In the genomic region with DNA sequence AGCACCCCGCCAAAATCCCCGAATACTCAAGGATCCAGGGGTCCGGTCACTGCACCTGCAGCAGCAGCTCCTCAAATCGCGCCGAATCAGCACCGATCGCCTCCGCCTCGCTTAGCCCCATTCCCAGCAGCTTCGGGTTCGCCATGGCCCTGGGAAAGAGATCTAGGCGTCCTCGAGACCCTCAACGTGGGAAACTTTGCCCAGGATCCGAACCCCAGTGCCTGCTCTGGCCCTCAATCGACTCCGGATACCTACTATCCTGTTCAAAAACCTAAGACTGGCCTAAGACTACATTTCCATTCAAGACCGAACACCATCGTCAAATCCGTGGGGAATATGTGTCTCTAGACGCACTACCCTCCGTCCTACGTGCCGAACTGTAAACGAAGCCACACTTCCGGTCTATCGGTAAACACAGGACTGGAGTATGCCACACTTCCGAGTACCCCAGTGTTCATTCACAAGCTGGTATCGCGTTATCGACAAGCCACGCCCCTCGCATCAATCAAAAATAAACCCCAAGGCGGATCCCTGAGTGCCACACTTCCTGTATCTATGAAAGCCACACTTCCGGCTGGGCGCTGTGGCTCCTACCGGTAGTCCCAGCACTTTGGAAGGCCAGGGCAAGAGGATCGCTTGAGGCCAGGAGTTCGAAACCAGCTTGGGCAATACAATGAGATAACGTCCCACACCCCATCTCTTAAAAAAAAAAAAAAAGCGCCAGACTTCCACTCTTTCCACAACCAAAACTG, we compare ENCODE assay signal across 1 cellular context.
A peak's percentile ranks its signal among the peaks of the same experiment; 100 is the strongest.
TF ChIP-seq lines count a peak whose summit lies in the region.

TSS of gene PIH1D1 (minus strand) at position 385 of the 752 bp plus-strand sequence. CDS start at position 145, 240 bp downstream.

TF ChIP-seq in K562, 482 proteins besides CTCF, POLR2A, EP300 and RAD21 (continued from another document and continues in another):
- TF ChIP-seq, protein P1, sequence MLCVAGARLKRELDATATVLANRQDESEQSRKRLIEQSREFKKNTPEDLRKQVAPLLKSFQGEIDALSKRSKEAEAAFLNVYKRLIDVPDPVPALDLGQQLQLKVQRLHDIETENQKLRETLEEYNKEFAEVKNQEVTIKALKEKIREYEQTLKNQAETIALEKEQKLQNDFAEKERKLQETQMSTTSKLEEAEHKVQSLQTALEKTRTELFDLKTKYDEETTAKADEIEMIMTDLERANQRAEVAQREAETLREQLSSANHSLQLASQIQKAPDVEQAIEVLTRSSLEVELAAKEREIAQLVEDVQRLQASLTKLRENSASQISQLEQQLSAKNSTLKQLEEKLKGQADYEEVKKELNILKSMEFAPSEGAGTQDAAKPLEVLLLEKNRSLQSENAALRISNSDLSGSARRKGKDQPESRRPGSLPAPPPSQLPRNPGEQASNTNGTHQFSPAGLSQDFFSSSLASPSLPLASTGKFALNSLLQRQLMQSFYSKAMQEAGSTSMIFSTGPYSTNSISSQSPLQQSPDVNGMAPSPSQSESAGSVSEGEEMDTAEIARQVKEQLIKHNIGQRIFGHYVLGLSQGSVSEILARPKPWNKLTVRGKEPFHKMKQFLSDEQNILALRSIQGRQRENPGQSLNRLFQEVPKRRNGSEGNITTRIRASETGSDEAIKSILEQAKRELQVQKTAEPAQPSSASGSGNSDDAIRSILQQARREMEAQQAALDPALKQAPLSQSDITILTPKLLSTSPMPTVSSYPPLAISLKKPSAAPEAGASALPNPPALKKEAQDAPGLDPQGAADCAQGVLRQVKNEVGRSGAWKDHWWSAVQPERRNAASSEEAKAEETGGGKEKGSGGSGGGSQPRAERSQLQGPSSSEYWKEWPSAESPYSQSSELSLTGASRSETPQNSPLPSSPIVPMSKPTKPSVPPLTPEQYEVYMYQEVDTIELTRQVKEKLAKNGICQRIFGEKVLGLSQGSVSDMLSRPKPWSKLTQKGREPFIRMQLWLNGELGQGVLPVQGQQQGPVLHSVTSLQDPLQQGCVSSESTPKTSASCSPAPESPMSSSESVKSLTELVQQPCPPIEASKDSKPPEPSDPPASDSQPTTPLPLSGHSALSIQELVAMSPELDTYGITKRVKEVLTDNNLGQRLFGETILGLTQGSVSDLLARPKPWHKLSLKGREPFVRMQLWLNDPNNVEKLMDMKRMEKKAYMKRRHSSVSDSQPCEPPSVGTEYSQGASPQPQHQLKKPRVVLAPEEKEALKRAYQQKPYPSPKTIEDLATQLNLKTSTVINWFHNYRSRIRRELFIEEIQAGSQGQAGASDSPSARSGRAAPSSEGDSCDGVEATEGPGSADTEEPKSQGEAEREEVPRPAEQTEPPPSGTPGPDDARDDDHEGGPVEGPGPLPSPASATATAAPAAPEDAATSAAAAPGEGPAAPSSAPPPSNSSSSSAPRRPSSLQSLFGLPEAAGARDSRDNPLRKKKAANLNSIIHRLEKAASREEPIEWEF (CRISPR knock-in tag; IDR thresholded peaks at IDR 0.05) = no peak
- TF ChIP-seq FOXK2 (conservative IDR thresholded peaks at IDR 0.05 in 1 of 2, IDR thresholded peaks at IDR 0.05 in 1 of 2; ENCODE audit: low read depth in 2 of 2) (peak; percentile 98 to 99), IFI16 (CRISPR knock-in tag; IDR thresholded peaks at IDR 0.05) (no peak), ZNF696 (CRISPR knock-in tag; conservative IDR thresholded peaks at IDR 0.05) (no peak), OTX1 (CRISPR knock-in tag; IDR thresholded peaks at IDR 0.05) (no peak), ZNF224 (CRISPR knock-in tag; IDR thresholded peaks at IDR 0.05) (no peak), FOS (IDR thresholded peaks at IDR 0.05; ENCODE audit: extremely low read depth, insufficient read length) (no peak), POLR2AphosphoS5 (IDR thresholded peaks at IDR 0.05; ENCODE audit: control insufficient read depth, insufficient read depth, low read depth, low read length) (peak; percentile 87), ZFP30 (CRISPR knock-in tag; IDR thresholded peaks at IDR 0.05; ENCODE audit: borderline replicate concordance) (no peak), CBX2 (IDR thresholded peaks at IDR 0.05; ENCODE audit: insufficient read depth, low read length, poor library complexity, severe bottlenecking) (no peak), MCM2 (IDR thresholded peaks at IDR 0.05; ENCODE audit: low read depth) (no peak), ZNF347 (CRISPR knock-in tag; IDR thresholded peaks at IDR 0.05; ENCODE audit: low read depth) (no peak), RFX5 (IDR thresholded peaks at IDR 0.05; ENCODE audit: low read depth, low read length) (no peak), MYC (IDR thresholded peaks at IDR 0.05; ENCODE audit: low read depth, low read length) (peak; percentile 44), MYC (CRISPR knock-in tag; IDR thresholded peaks at IDR 0.05; ENCODE audit: borderline replicate concordance, low read depth) (no peak), NFE2L1 (tag; IDR thresholded peaks at IDR 0.05; ENCODE audit: borderline replicate concordance, low read depth) (no peak), RNF219 (CRISPR knock-in tag; IDR thresholded peaks at IDR 0.05) (no peak), SRF (CRISPR knock-in tag; IDR thresholded peaks at IDR 0.05) (peak in 1 of 2 experiments; percentile 45; a peak in 1 of 4 replicates), RREB1 (CRISPR knock-in tag; IDR thresholded peaks at IDR 0.05) (no peak), E2F3 (CRISPR knock-in tag; IDR thresholded peaks at IDR 0.05) (peak; percentile 79), ZNF764 (CRISPR knock-in tag; IDR thresholded peaks at IDR 0.05; ENCODE audit: low read depth) (no peak), HDAC2 (IDR thresholded peaks at IDR 0.05) (no peak; the same call in 1 of the 2 replicates), PATZ1 (CRISPR knock-in tag; IDR thresholded peaks at IDR 0.05; ENCODE audit: borderline replicate concordance) (no peak), SNRNP70 (optimal IDR thresholded peaks at IDR 0.05; ENCODE audit: low read depth, low read length) (no peak), CXXC5 (CRISPR knock-in tag; IDR thresholded peaks at IDR 0.05) (peak; percentile 60), ZNF79 (CRISPR knock-in tag; IDR thresholded peaks at IDR 0.05; ENCODE audit: low read depth) (no peak), KDM5B (IDR thresholded peaks at IDR 0.05; ENCODE audit: insufficient replicate concordance, low read depth, low read length) (peak; percentile 64), TOE1 (IDR thresholded peaks at IDR 0.05; ENCODE audit: borderline replicate concordance) (no peak), TOE1 (CRISPR knock-in tag; IDR thresholded peaks at IDR 0.05; ENCODE audit: borderline replicate concordance, low read depth) (no peak)
- TF ChIP-seq, protein P2, sequence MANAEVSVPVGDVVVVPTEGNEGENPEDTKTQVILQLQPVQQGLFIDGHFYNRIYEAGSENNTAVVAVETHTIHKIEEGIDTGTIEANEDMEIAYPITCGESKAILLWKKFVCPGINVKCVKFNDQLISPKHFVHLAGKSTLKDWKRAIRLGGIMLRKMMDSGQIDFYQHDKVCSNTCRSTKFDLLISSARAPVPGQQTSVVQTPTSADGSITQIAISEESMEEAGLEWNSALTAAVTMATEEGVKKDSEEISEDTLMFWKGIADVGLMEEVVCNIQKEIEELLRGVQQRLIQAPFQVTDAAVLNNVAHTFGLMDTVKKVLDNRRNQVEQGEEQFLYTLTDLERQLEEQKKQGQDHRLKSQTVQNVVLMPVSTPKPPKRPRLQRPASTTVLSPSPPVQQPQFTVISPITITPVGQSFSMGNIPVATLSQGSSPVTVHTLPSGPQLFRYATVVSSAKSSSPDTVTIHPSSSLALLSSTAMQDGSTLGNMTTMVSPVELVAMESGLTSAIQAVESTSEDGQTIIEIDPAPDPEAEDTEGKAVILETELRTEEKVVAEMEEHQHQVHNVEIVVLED (CRISPR knock-in tag; IDR thresholded peaks at IDR 0.05) = peak; percentile 60
- TF ChIP-seq, protein P3, sequence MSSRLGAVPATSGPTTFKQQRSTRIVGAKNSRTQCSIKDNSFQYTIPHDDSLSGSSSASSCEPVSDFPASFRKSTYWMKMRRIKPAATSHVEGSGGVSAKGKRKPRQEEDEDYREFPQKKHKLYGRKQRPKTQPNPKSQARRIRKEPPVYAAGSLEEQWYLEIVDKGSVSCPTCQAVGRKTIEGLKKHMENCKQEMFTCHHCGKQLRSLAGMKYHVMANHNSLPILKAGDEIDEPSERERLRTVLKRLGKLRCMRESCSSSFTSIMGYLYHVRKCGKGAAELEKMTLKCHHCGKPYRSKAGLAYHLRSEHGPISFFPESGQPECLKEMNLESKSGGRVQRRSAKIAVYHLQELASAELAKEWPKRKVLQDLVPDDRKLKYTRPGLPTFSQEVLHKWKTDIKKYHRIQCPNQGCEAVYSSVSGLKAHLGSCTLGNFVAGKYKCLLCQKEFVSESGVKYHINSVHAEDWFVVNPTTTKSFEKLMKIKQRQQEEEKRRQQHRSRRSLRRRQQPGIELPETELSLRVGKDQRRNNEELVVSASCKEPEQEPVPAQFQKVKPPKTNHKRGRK (tag; IDR thresholded peaks at IDR 0.05) = no peak
